ENCODE assay signal across 8 cellular contexts in genomic region chr14:24146622-24146977, GRCh38. TPM values are rescaled to one million over a fixed set of nuclear protein-coding genes. Genes with fewer than 3 reads are reported as not detected.
A peak's percentile ranks its signal among the peaks of the same experiment; 100 is the strongest.
DNase-seq lines count a peak whose midpoint lies in the region; ATAC-seq and TF ChIP-seq lines count a peak whose summit lies in the region.

No MANE protein-coding gene starts in this region.

- peak; percentile 57 for ATAC-seq in GM21447 (IDR thresholded peaks at IDR 0.05; ENCODE audit: unreplicated experiment)

- H3K4me1 ChIP-seq in HUES48 (ENCODE audit: control insufficient read depth, insufficient read depth, low read length): peaks cover 15% of the 10 kb centered on the region

- peak overlapping the region; percentile 90 for H3K4me3 ChIP-seq in HUES48 (ENCODE audit: low read depth, low read length)

- peaks cover 17% of the 10 kb centered on the region for H3K27me3 Mint-ChIP-seq in endothelial cell (ENCODE audit: unreplicated experiment)
- no peaks in the 10 kb centered on the region for H3K27me3 Mint-ChIP-seq in mesothelial cell of epicardium (ENCODE audit: low read depth)

- no peaks in the 10 kb centered on the region for H3K27me3 ChIP-seq in HUES48 (ENCODE audit: control insufficient read depth, insufficient read depth, low read length)

- H3K36me3 ChIP-seq in HUES48 (ENCODE audit: control insufficient read depth, insufficient read depth, low read length): peaks cover 54% of the 10 kb centered on the region

- H3K27ac ChIP-seq in HUES48 (ENCODE audit: low read depth, low read length): peak overlapping the region; percentile 79

- peaks cover 34% of the 10 kb centered on the region for H3K36me3 Mint-ChIP-seq in endothelial cell (ENCODE audit: low read depth, unreplicated experiment)
- H3K36me3 Mint-ChIP-seq in mesothelial cell of epicardium: peaks cover 15% of the 10 kb centered on the region

- H3K9me3 ChIP-seq in HUES48 (ENCODE audit: control insufficient read depth, insufficient read depth, low read length): no peaks in the 10 kb centered on the region

- no peaks in the 10 kb centered on the region for H3K9me3 Mint-ChIP-seq in endothelial cell (ENCODE audit: unreplicated experiment)
- H3K9me3 Mint-ChIP-seq in mesothelial cell of epicardium: no peaks in the 10 kb centered on the region

- H3K4me1 Mint-ChIP-seq in endothelial cell (ENCODE audit: unreplicated experiment) (peaks cover 27% of the 10 kb centered on the region), mesothelial cell of epicardium (peaks cover 41% of the 10 kb centered on the region)

- H3K4me3 Mint-ChIP-seq in endothelial cell (ENCODE audit: unreplicated experiment) (peak overlapping the region; percentile 96), mesothelial cell of epicardium (peak overlapping the region; percentile 99)

- DNase-seq in Caki2 (ENCODE audit: low read depth) (peak; percentile 95), NOMO-1 treated with dmso at 0.1 percent for 144 hours (lab: John Stamatoyannopoulos, UW; ENCODE audit: unreplicated experiment) (peak; percentile 96), endothelial cell (ENCODE audit: low spot score) (peak; percentile 96), mesothelial cell of epicardium (ENCODE audit: low spot score in 2 of 2, unreplicated experiment in 2 of 2) (peak; percentile 86 to 90)
- DNase-seq in activated CD8-positive, alpha-beta memory T cell treated with anti-CD3 and anti-CD28 coated beads, Interleukin-2, amount 50 U/mL, for 4 hours: peak; percentile 75
- DNase-seq in stimulated activated CD8-positive, alpha-beta memory T cell treated with anti-CD3 and anti-CD28 coated beads, Interleukin-15, amount 100 ng/mL, for 4 hours (ENCODE audit: low read depth in 2 of 2): peak; percentile 68 to 69

- in situ Hi-C loops in Caki2 (cut with HindIII; ENCODE audit: low pct_unique_long_range_greater_than_20kb, low sequenced_read_pairs): no loop called here

- peak overlapping the region; percentile 54 for H3K9ac ChIP-seq in HUES48 (ENCODE audit: low read depth, low read length)

- H3K27ac Mint-ChIP-seq in endothelial cell (ENCODE audit: unreplicated experiment) (peak overlapping the region; percentile 84), mesothelial cell of epicardium (peak overlapping the region; percentile 99)

- TF ChIP-seq CTCF in endothelial cell (IDR thresholded peaks at IDR 0.05; ENCODE audit: unreplicated experiment): no peak
- TF ChIP-seq CTCF in mesothelial cell of epicardium (IDR thresholded peaks at IDR 0.05; ENCODE audit: unreplicated experiment): no peak

RNA-seq across cellular contexts. Expression of gene PSME2, which starts 0.2 kb away (rescaled TPM):
- 191 and 202 TPM in 2 replicates for total RNA-seq in Caki2 (2014; rRNA removed; shearing (Covaris generic); ENCODE audit: low replicate concordance)
- 73.6 TPM for total RNA-seq in endothelial cell (ENCODE audit: unreplicated experiment)
- total RNA-seq in mesothelial cell of epicardium: 143 to 149 TPM (median 148 TPM) in 3 replicates

RNA-seq across cellular contexts. Expression of gene RNF31, which starts 0.7 kb away (rescaled TPM):
- total RNA-seq in Caki2 (2014; rRNA removed; shearing (Covaris generic); ENCODE audit: low replicate concordance): 46.1 and 48.9 TPM in 2 replicates
- 90.2 TPM for total RNA-seq in endothelial cell (ENCODE audit: unreplicated experiment)
- 90.5 to 96.0 TPM (median 90.5 TPM) in 3 replicates for total RNA-seq in mesothelial cell of epicardium

RNA-seq across cellular contexts. Expression of gene EMC9, which starts 5.2 kb away (rescaled TPM):
- total RNA-seq in Caki2 (2014; rRNA removed; shearing (Covaris generic); ENCODE audit: low replicate concordance): 12.8 and 23.0 TPM in 2 replicates
- 16.7 TPM for total RNA-seq in endothelial cell (ENCODE audit: unreplicated experiment)
- 17.7 to 21.3 TPM (median 21.2 TPM) in 3 replicates for total RNA-seq in mesothelial cell of epicardium

RNA-seq across cellular contexts. Expression of gene PSME1, which starts 10.6 kb away (rescaled TPM):
- 77.8 and 123 TPM in 2 replicates for total RNA-seq in Caki2 (2014; rRNA removed; shearing (Covaris generic); ENCODE audit: low replicate concordance)
- total RNA-seq in endothelial cell (ENCODE audit: unreplicated experiment) (43.6 TPM), mesothelial cell of epicardium (148 to 154 TPM (median 154 TPM) in 3 replicates)

RNA-seq across cellular contexts. Expression of gene IRF9, which starts 14.5 kb away (rescaled TPM):
- total RNA-seq in Caki2 (2014; rRNA removed; shearing (Covaris generic); ENCODE audit: low replicate concordance): 29.9 and 36.1 TPM in 2 replicates
- total RNA-seq in endothelial cell (ENCODE audit: unreplicated experiment) (25.7 TPM), mesothelial cell of epicardium (244 to 274 TPM (median 250 TPM) in 3 replicates)

Comparison
In these comparisons a context has a peak if more than half of its experiments do, and no peak if none do; other contexts are left out.
1. Peak in every context shown above with its lines: DNase-seq, ATAC-seq, H3K4me3 ChIP-seq and H3K27ac ChIP-seq.